22 cellular contexts compared by ENCODE assay signal in the genomic region with DNA sequence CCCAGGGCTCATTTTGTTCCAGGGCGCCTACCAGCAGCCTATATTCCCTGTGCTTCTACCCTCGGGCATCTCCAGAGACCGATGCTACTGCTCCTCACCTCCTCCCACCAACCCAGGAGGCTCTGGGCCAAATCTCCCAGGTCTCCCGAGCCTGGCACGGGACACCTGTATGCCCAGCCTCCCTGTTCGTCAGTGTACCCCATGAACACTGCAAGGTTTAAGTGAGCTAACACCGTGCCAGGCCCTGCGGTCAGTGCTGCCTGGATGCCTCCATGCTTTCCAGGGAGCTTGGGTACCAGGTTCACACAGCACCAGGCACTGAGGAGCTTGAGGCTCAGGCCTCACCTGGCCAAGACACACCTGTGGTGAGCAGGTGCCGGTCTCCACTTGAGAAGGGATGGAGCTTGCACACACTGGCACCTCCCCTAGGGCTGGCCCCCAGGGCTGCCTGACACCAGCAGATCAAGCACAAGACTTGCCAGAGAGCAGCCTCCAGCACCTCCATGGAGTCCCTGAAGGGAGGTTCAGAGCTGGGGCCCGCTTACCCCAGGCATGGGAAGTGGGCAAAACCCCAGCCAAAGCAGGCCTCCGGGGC.
DNase-seq lines count a peak whose midpoint lies in the region; ATAC-seq and TF ChIP-seq lines count a peak whose summit lies in the region.
"Had no signal": no experiment of that assay in that cellular context is flagged by ENCODE, and none has a peak within 500 bp of the region (broad histone marks: within the 10 kb centered on the region; RNA-seq: fewer than 3 reads in every experiment).

No MANE protein-coding gene starts in this region.

- no peaks in the 10 kb centered on the region for H3K23me2 ChIP-seq in H9 (ENCODE audit: insufficient read length, low read depth, low read length, poor library complexity, severe bottlenecking)

- no peak overlapping the region for H3K18ac ChIP-seq in H9 (ENCODE audit: insufficient read length, low read depth, low read length)

- H3T11ph ChIP-seq in H9 (ENCODE audit: low read length), result no peak overlapping the region

- no peak overlapping the region for H3K56ac ChIP-seq in H9 (ENCODE audit: insufficient read length, low read depth, low read length)

- no peaks in the 10 kb centered on the region for H3K79me2 ChIP-seq in H9 (ENCODE audit: insufficient read depth, low read length)

- H2BK20ac ChIP-seq in H9 (ENCODE audit: low read depth, low read length, poor library complexity, severe bottlenecking), result no peak overlapping the region

- TF ChIP-seq CTCF in psoas muscle (IDR thresholded peaks at IDR 0.05) (no peak), H9 (conservative IDR thresholded peaks at IDR 0.05) (no peak)

- no peak overlapping the region for H2BK15ac ChIP-seq in H9 (ENCODE audit: low read depth, low read length)

- DNase-seq in NCI-H1417 (lab: John Stamatoyannopoulos, UW) (peak in 2 of 3 experiments; percentile 8 to 32), NCI-H1417 treated with DMSO at 0.1 percent for 48 hours (lab: John Stamatoyannopoulos, UW) (no peak), COLO668 (lab: John Stamatoyannopoulos, UW; ENCODE audit: unreplicated experiment) (peak; percentile 24), psoas muscle (no peak), H9 (no peak), UCSD-AML1 (lab: John Stamatoyannopoulos, UW; ENCODE audit: unreplicated experiment) (no peak)
- DNase-seq: 8988T; AML-193; CD8-positive, alpha-beta memory T cell; IMR-90; NCI-H1105; NCI-H1694; NCI-H2081; NCI-H446; NCI-H69; PC-9; SIG-M5; SK-N-SH had no signal

- no peaks in the 10 kb centered on the region for H3K79me1 ChIP-seq in H9 (ENCODE audit: insufficient read depth, low read depth, low read length, poor library complexity, severe bottlenecking)

- no peak overlapping the region for H3K9ac ChIP-seq in H9 (ENCODE audit: extremely low read depth, insufficient read length, low read length)
- H3K9ac ChIP-seq: SK-N-SH had no signal

- no peak overlapping the region for H3K14ac ChIP-seq in H9 (ENCODE audit: insufficient read depth, low read length)

- no peak overlapping the region for H4K91ac ChIP-seq in H9 (ENCODE audit: insufficient read length, low read depth, low read length)

- no peak overlapping the region for H3K4me3 ChIP-seq in psoas muscle
- H3K4me3 ChIP-seq: PC-9 had no signal

- no peaks in the 10 kb centered on the region for H4K20me1 ChIP-seq in H9 (ENCODE audit: control insufficient read depth, insufficient read depth, insufficient read length)

- peaks cover 0 to 10% of the 10 kb centered on the region in 2 donors for H3K36me3 ChIP-seq in psoas muscle (ENCODE audit: insufficient read depth in 1 of 2, low read depth in 1 of 2)

- no peaks in the 10 kb centered on the region for H3K27me3 ChIP-seq in psoas muscle (ENCODE audit: insufficient read depth in 3 of 3, low read length in 2 of 3)
- no peaks in the 10 kb centered on the region for H3K27me3 ChIP-seq in H9 (ENCODE audit: insufficient read depth, low read length)

- no peaks in the 10 kb centered on the region for H3K9me3 ChIP-seq in psoas muscle
- no peaks in the 10 kb centered on the region for H3K9me3 ChIP-seq in H9 (ENCODE audit: control insufficient read depth, low read depth, low read length)
- H3K9me3 ChIP-seq: SK-N-SH had no signal

- H2AK5ac ChIP-seq in H9 (ENCODE audit: insufficient read length, low read length), result no peak overlapping the region

- no peak for ATAC-seq in psoas muscle
- ATAC-seq in GM21423 (IDR thresholded peaks at IDR 0.05; ENCODE audit: unreplicated experiment), result no peak

- H2BK5ac ChIP-seq in H9 (ENCODE audit: insufficient read length, low read length), result no peak overlapping the region

- H3K4me1 Mint-ChIP-seq in H9, result peaks cover 9 to 10% of the 10 kb centered on the region in 2 experiments

- WGBS in psoas muscle, 3 donors, result 73 to 86% (median 79%) methylated on average over 11 of the region's 11 CpGs
- WGBS in H9 (ENCODE audit: extremely low coverage, insufficient read length, low lambda C conversion rate), result no CpG with 5 or more reads among the region's 11 CpGs

- no peak overlapping the region for H2AFZ ChIP-seq in H9 (ENCODE audit: low read length)
- H2AFZ ChIP-seq: PC-9 had no signal

- H3K4me2 ChIP-seq in H9 (ENCODE audit: insufficient read depth, insufficient read length, low read length), result no peak overlapping the region
- H3K4me2 ChIP-seq: PC-9, SK-N-SH had no signal

- H3K4me1 ChIP-seq in psoas muscle (peaks cover 55% of the 10 kb centered on the region), H9 (ENCODE audit: insufficient read depth, low read length) (no peaks in the 10 kb centered on the region)

- H3K27me3 Mint-ChIP-seq in H9 (ENCODE audit: low read depth), result no peaks in the 10 kb centered on the region; the same call in 1 of the 2 replicates
- H3K27me3 Mint-ChIP-seq: CD8-positive, alpha-beta memory T cell had no signal

- H3K4me3 Mint-ChIP-seq in H9, result no peak overlapping the region
- H3K4me3 Mint-ChIP-seq: CD8-positive, alpha-beta memory T cell had no signal

- H3K27ac ChIP-seq in angular gyrus (ENCODE audit: low read depth, low read length) (peak overlapping the region; percentile 22), psoas muscle (peak overlapping the region; percentile 9), H9 (ENCODE audit: insufficient read length, low read depth, low read length) (no peak overlapping the region)
- H3K27ac ChIP-seq: C4-2B, PC-9, RWPE1 had no signal

- H3K23ac ChIP-seq in H9 (ENCODE audit: insufficient read length, low read depth, low read length), result no peak overlapping the region

- H2BK120ac ChIP-seq in H9 (ENCODE audit: low read depth, low read length, poor library complexity, severe bottlenecking), result no peak overlapping the region

- H3K36me3 Mint-ChIP-seq in H9 (ENCODE audit: insufficient read depth in 1 of 3, low read depth in 3 of 3), result no peaks in the 10 kb centered on the region; a peak in 1 of 7 replicates

- no peaks in the 10 kb centered on the region for H3K9me3 Mint-ChIP-seq in H9
- H3K9me3 Mint-ChIP-seq: CD8-positive, alpha-beta memory T cell had no signal

- no peak overlapping the region for H2BK12ac ChIP-seq in H9 (ENCODE audit: insufficient read length, low read depth, low read length)

- H3K27ac Mint-ChIP-seq in H9, result no peak overlapping the region

- intact Hi-C loops in psoas muscle (cut with DNase I), result no loop called here

- H3K4ac ChIP-seq in H9 (ENCODE audit: low read depth, low read length), result no peak overlapping the region

- no peak overlapping the region for H4K5ac ChIP-seq in H9 (ENCODE audit: insufficient read length, low read depth, low read length)

- no peak overlapping the region for H4K8ac ChIP-seq in H9 (replicated peaks; ENCODE audit: insufficient read length, low read depth, low read length)

Comparison
In these comparisons a context has a peak if more than half of its experiments do, and no peak if none do; other contexts are left out.
1. DNase-seq: peak in NCI-H1417 (2 of 3) and COLO668 (single experiment); none in NCI-H1417 treated with DMSO at 0.1 percent for 48 hours (single experiment), psoas muscle (0 of 2), H9 (single experiment) and UCSD-AML1 (single experiment).